ENCODE assay signal across 9 cellular contexts in genomic region chr7:85184599-85185354, GRCh38. TPM values are rescaled to one million over a fixed set of nuclear protein-coding genes. Genes with fewer than 3 reads are reported as not detected.
A peak's percentile ranks its signal among the peaks of the same experiment; 100 is the strongest.
DNase-seq lines count a peak whose midpoint lies in the region; ATAC-seq and TF ChIP-seq lines count a peak whose summit lies in the region.
"Had no signal": no experiment of that assay in that cellular context is flagged by ENCODE, and none has a peak within 500 bp of the region (broad histone marks: within the 10 kb centered on the region; RNA-seq: fewer than 3 reads in every experiment).

No MANE protein-coding gene starts in this region.

- H3K27me3 ChIP-seq in heart right ventricle, result peaks cover 0 to 44% (median 32%) of the 10 kb centered on the region in 7 donors
- no peaks in the 10 kb centered on the region for H3K27me3 ChIP-seq in prostate gland (replicated peaks; ENCODE audit: insufficient read depth)

- ATAC-seq in SK-N-SH treated with all-trans-retinoic acid at 6 μM for 48 hours (peak; percentile 36), heart right ventricle (no peak), GM18868 (IDR thresholded peaks at IDR 0.05; ENCODE audit: unreplicated experiment) (no peak), HG02970 (IDR thresholded peaks at IDR 0.05; ENCODE audit: low FRiP score, unreplicated experiment) (no peak)

- TF ChIP-seq POLR2A in prostate gland (IDR thresholded peaks at IDR 0.05), result no peak

- DNase-seq in Daoy (ENCODE audit: low read depth) (peak; percentile 25), heart right ventricle (peak in 1 of 2 donors; percentile 10), prostate gland (ENCODE audit: low spot score) (no peak), NCI-H1930 (lab: John Stamatoyannopoulos, UW) (no peak), cerebellum (ENCODE audit: low spot score) (no peak)
- DNase-seq: activated CD8-positive, alpha-beta memory T cell treated with anti-CD3 and anti-CD28 coated beads, Interleukin-2, amount 50 U/mL, for 4 hours had no signal

- intact Hi-C loops in heart right ventricle (cut with DNase I), result loop anchor here in 9 of 10 donors (5.0 to 10.0 kb wide), 4 partner anchors 80 to 142 kb away; no protein-coding TSS in a partner anchor
- intact Hi-C loops in prostate gland (cut with DNase I), result loop anchor here (5.0 to 10.0 kb wide), 2 partner anchors 150 to 368 kb away; no protein-coding TSS in a partner anchor

- H3K27ac ChIP-seq in heart right ventricle, result peak overlapping the region in 1 of 10 donors; percentile 61
- H3K27ac ChIP-seq in prostate gland, result peak overlapping the region in 1 of 2 donors; percentile 68

- H3K4me1 ChIP-seq in heart right ventricle (peaks cover 0 to 21% (median 11%) of the 10 kb centered on the region in 9 donors), prostate gland (replicated peaks) (no peaks in the 10 kb centered on the region)

- H3K4me3 ChIP-seq in heart right ventricle (peak overlapping the region in 8 of 10 donors; percentile 36 to 66 (median 56)), prostate gland (peak overlapping the region; percentile 43)

- H3K36me3 ChIP-seq in heart right ventricle, result no peaks in the 10 kb centered on the region
- H3K36me3 ChIP-seq in prostate gland, result no peaks in the 10 kb centered on the region

- WGBS in heart right ventricle, 2 donors, result 35 to 38% methylated on average over 18 of the region's 18 CpGs
- WGBS in prostate gland, result 35% methylated on average over 18 of the region's 18 CpGs

- peaks cover 0 to 9% (median 0%) of the 10 kb centered on the region in 11 donors for H3K9me3 ChIP-seq in heart right ventricle
- H3K9me3 ChIP-seq in prostate gland, result no peaks in the 10 kb centered on the region

- TF ChIP-seq CTCF in heart right ventricle (IDR thresholded peaks at IDR 0.05) (no peak), prostate gland (IDR thresholded peaks at IDR 0.05) (no peak)

TF ChIP-seq in SK-N-SH treated with all-trans-retinoic acid at 6 μM for 48 hours, 23 proteins besides CTCF, POLR2A, EP300 and RAD21:
- TF ChIP-seq TOX (CRISPR knock-in tag; IDR thresholded peaks at IDR 0.05; ENCODE audit: borderline replicate concordance) (no peak), TCF4 (CRISPR knock-in tag; IDR thresholded peaks at IDR 0.05; ENCODE audit: borderline replicate concordance) (no peak), ZNF8 (CRISPR knock-in tag; IDR thresholded peaks at IDR 0.05) (no peak), RARB (CRISPR knock-in tag; IDR thresholded peaks at IDR 0.05) (no peak), ESRRG (CRISPR knock-in tag; IDR thresholded peaks at IDR 0.05) (no peak), SNAI2 (CRISPR knock-in tag; IDR thresholded peaks at IDR 0.05) (no peak), ZFP3 (CRISPR knock-in tag; IDR thresholded peaks at IDR 0.05) (no peak), CSDC2 (CRISPR knock-in tag; IDR thresholded peaks at IDR 0.05) (no peak)
- TF ChIP-seq, protein P1, sequence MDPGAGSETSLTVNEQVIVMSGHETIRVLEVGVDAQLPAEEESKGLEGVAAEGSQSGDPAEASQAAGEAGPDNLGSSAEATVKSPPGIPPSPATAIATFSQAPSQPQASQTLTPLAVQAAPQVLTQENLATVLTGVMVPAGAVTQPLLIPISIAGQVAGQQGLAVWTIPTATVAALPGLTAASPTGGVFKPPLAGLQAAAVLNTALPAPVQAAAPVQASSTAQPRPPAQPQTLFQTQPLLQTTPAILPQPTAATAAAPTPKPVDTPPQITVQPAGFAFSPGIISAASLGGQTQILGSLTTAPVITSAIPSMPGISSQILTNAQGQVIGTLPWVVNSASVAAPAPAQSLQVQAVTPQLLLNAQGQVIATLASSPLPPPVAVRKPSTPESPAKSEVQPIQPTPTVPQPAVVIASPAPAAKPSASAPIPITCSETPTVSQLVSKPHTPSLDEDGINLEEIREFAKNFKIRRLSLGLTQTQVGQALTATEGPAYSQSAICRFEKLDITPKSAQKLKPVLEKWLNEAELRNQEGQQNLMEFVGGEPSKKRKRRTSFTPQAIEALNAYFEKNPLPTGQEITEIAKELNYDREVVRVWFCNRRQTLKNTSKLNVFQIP (CRISPR knock-in tag; IDR thresholded peaks at IDR 0.05; ENCODE audit: borderline replicate concordance, low read depth), result no peak
- TF ChIP-seq, protein P2, sequence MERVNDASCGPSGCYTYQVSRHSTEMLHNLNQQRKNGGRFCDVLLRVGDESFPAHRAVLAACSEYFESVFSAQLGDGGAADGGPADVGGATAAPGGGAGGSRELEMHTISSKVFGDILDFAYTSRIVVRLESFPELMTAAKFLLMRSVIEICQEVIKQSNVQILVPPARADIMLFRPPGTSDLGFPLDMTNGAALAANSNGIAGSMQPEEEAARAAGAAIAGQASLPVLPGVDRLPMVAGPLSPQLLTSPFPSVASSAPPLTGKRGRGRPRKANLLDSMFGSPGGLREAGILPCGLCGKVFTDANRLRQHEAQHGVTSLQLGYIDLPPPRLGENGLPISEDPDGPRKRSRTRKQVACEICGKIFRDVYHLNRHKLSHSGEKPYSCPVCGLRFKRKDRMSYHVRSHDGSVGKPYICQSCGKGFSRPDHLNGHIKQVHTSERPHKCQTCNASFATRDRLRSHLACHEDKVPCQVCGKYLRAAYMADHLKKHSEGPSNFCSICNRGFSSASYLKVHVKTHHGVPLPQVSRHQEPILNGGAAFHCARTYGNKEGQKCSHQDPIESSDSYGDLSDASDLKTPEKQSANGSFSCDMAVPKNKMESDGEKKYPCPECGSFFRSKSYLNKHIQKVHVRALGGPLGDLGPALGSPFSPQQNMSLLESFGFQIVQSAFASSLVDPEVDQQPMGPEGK (CRISPR knock-in tag; IDR thresholded peaks at IDR 0.05; ENCODE audit: borderline replicate concordance), result no peak

RNA-seq across cellular contexts. Expression of gene SEMA3D, which starts 2.1 kb away (rescaled TPM):
- 0.95 and 1.8 TPM in 2 replicates for total RNA-seq in Daoy (2014; rRNA removed; shearing (Covaris generic))
- 1 to 10 TPM in 6 of 10 donors, under 1 TPM in 4; 0.30 to 3.5 (median 1.2) TPM for total RNA-seq in heart right ventricle
- under 1 TPM; 0.10 to 0.37 TPM for polyA plus RNA-seq in heart right ventricle
- total RNA-seq in prostate gland, result 10 to 100 TPM; 10.7 to 16.5 TPM
- total RNA-seq in cerebellum, result 39.2 TPM
